Comparison of ENCODE assay signal across 8 cellular contexts in genomic region chr2:64327510-64328414, GRCh38.
A peak's percentile ranks its signal among the peaks of the same experiment; 100 is the strongest.
DNase-seq lines count a peak whose midpoint lies in the region; ATAC-seq, FAIRE-seq and TF ChIP-seq lines count a peak whose summit lies in the region.

No MANE protein-coding gene starts in this region.

- no peaks in the 10 kb centered on the region for H3K36me3 Mint-ChIP-seq in CD8-positive, alpha-beta T cell
- H3K36me3 Mint-ChIP-seq in T-cell: no peaks in the 10 kb centered on the region

- TF ChIP-seq CTCF in CD8-positive, alpha-beta T cell (IDR thresholded peaks at IDR 0.05): peak; percentile 33
- TF ChIP-seq CTCF in GM12878 (IDR thresholded peaks at IDR 0.05 in 2 of 3, conservative IDR thresholded peaks at IDR 0.05 in 1 of 3; ENCODE audit: control insufficient read depth in 2 of 3, extremely low read depth in 1 of 3, insufficient read depth in 1 of 3, low read depth in 3 of 3, low read length in 3 of 3): peak; percentile 38 to 60 (median 53); a peak in 5 of 6 replicates

- POLR2A ChIA-PET in CD8-positive, alpha-beta T cell (lab: Charles Lee): interaction anchor here (1.0 to 5.3 kb wide), 8 partner anchors 10 to 423 kb away, joined by 3 to 45 read pairs (median 6); partner anchors contain the start of gene AFTPH
- POLR2A ChIA-PET in T-cell (lab: Charles Lee) (interaction anchor here (0.6 to 1.3 kb wide), 7 partner anchors 113 to 795 kb away, joined by 3 to 9 read pairs (median 3); no protein-coding TSS in a partner anchor), GM12878 (lab: Charles Lee) (interaction anchor here (0.6 to 5.0 kb wide), 19 partner anchors 10 to 587 kb away, joined by 3 to 49 read pairs (median 7); partner anchors contain the start of gene AFTPH)

- peak overlapping the region; percentile 58 for H2AFZ ChIP-seq in GM12878 (ENCODE audit: control insufficient read depth, low read depth, low read length)

- SMC1A ChIA-PET in GM12878 (lab: Charles Lee; ENCODE audit: uncharacterized antibody, unreplicated experiment): interaction anchor here (0.6 to 11.4 kb wide), 71 partner anchors 10 to 715 kb away, joined by 3 to 333 read pairs (median 5); partner anchors contain the start of gene AFTPH

- peak overlapping the region; percentile 97 for H3K27ac Mint-ChIP-seq in CD8-positive, alpha-beta T cell
- peak overlapping the region; percentile 98 to 99 for H3K27ac Mint-ChIP-seq in T-cell

- peak; percentile 24 to 76 (median 53) for DNase-seq in CD8-positive, alpha-beta T cell
- peak; percentile 11 to 64 (median 42) for DNase-seq in T-cell
- peak; percentile 43 for DNase-seq in GM12878 (ENCODE audit: low read depth, low spot score)
- peak; percentile 77 for DNase-seq in inferior parietal cortex (ENCODE audit: extremely low spot score)
- peak; percentile 30 to 36 for DNase-seq in stimulated activated CD4-positive, alpha-beta T cell treated with anti-CD3 and anti-CD28 coated beads, Interleukin-1b, Interleukin-23, amount 100 ng/mL, for 4 hours (ENCODE audit: low read depth in 2 of 2)

- H3K4me3 Mint-ChIP-seq in CD8-positive, alpha-beta T cell: peak overlapping the region; percentile 79
- peak overlapping the region; percentile 64 to 73 (median 71) for H3K4me3 Mint-ChIP-seq in T-cell

- peak; percentile 27 for ATAC-seq in CD8-positive, alpha-beta T cell
- ATAC-seq in HG03432 (IDR thresholded peaks at IDR 0.05; ENCODE audit: unreplicated experiment): peak; percentile 20
- peak; percentile 43 to 72 (median 50) for ATAC-seq in T-cell (replicated peaks in 1 of 4)
- peak; percentile 50 for ATAC-seq in GM12878
- no peak for ATAC-seq in HG02885 (IDR thresholded peaks at IDR 0.05; ENCODE audit: poor library complexity, unreplicated experiment)
- no peak for ATAC-seq in HG03280 (IDR thresholded peaks at IDR 0.05; ENCODE audit: unreplicated experiment)

- 49% methylated on average over 16 of the region's 16 CpGs for WGBS in GM12878 (ENCODE audit: insufficient coverage, insufficient replicate concordance, low lambda C conversion rate, missing lambda C conversion rate)

- peak overlapping the region; percentile 37 for H3K27ac ChIP-seq in CD8-positive, alpha-beta T cell (ENCODE audit: low read depth, low read length)
- peak overlapping the region; percentile 41 for H3K27ac ChIP-seq in GM12878 (ENCODE audit: control insufficient read depth, insufficient read depth)

- no peaks in the 10 kb centered on the region for H3K27me3 ChIP-seq in CD8-positive, alpha-beta T cell (ENCODE audit: insufficient read depth, low read length)
- H3K27me3 ChIP-seq in GM12878 (replicated peaks in 1 of 2; ENCODE audit: control insufficient read depth in 2 of 2, insufficient read depth in 2 of 2, low read length in 1 of 2): no peaks in the 10 kb centered on the region

- H3K9me3 Mint-ChIP-seq in CD8-positive, alpha-beta T cell: no peaks in the 10 kb centered on the region
- no peaks in the 10 kb centered on the region for H3K9me3 Mint-ChIP-seq in T-cell

- peak overlapping the region; percentile 83 for H3K4me2 ChIP-seq in GM12878 (ENCODE audit: control insufficient read depth, insufficient read depth)

- peak; percentile 83 for TF ChIP-seq RAD21 in GM12878 (IDR thresholded peaks at IDR 0.05; ENCODE audit: insufficient read depth, low read depth, low read length)

- H3K9me3 ChIP-seq in CD8-positive, alpha-beta T cell (ENCODE audit: low read length): no peaks in the 10 kb centered on the region
- H3K9me3 ChIP-seq in GM12878 (replicated peaks; ENCODE audit: control insufficient read depth, insufficient read depth, low read length): no peaks in the 10 kb centered on the region; the same call in 2 of the 3 replicates

- no peaks in the 10 kb centered on the region for H3K36me3 ChIP-seq in CD8-positive, alpha-beta T cell (ENCODE audit: insufficient read depth, low read length)
- no peaks in the 10 kb centered on the region for H3K36me3 ChIP-seq in GM12878 (ENCODE audit: control insufficient read depth in 2 of 2, insufficient read depth in 2 of 2, low read length in 1 of 2)

- no peaks in the 10 kb centered on the region for H3K79me2 ChIP-seq in GM12878 (ENCODE audit: control insufficient read depth, insufficient read depth, low read length)

- TSS peak; percentile 91 for BruUV-seq in GM12878 (replicated peaks; lab: Mats Ljungman, UMichigan)

- H3K4me1 Mint-ChIP-seq in CD8-positive, alpha-beta T cell (ENCODE audit: low read depth): peaks cover 55% of the 10 kb centered on the region
- peaks cover 48 to 68% (median 58%) of the 10 kb centered on the region in 3 donors for H3K4me1 Mint-ChIP-seq in T-cell

- 0 out of 4 replicates have a peak, but pooled peaks of 1 of the 2 experiments have one; percentile 10 for TF ChIP-seq EP300 in GM12878 (IDR thresholded peaks at IDR 0.05; ENCODE audit: borderline replicate concordance in 1 of 2, control insufficient read depth in 1 of 2, low read depth in 2 of 2, low read length in 2 of 2)

- intact Hi-C loops in CD8-positive, alpha-beta T cell (cut with DNase I, micrococcal nuclease): loop anchor here (1.0 to 10.0 kb wide), 8 partner anchors 100 to 727 kb away; partner anchors contain the start of genes CEP68 (in 1 of the 2) and PELI1 (in 1 of the 2)
- intact Hi-C loops in GM12878 (cut with micrococcal nuclease; ENCODE audit: unreplicated experiment): loop anchor here (2.0 to 5.0 kb wide), 6 partner anchors 33 to 715 kb away; partner anchors contain the start of gene PELI1

- TF ChIP-seq POLR2A in GM12878 (IDR thresholded peaks at IDR 0.05; ENCODE audit: low read depth, low read length): no peak

- no peaks in the 10 kb centered on the region for H4K20me1 ChIP-seq in GM12878 (ENCODE audit: control insufficient read depth, insufficient read depth)

- peak overlapping the region; percentile 42; the same call in 1 of the 2 replicates for H3K9ac ChIP-seq in GM12878 (ENCODE audit: control insufficient read depth, insufficient read depth, low read length)

- H3K4me3 ChIP-seq in CD8-positive, alpha-beta T cell (ENCODE audit: low read depth, low read length): peak overlapping the region; percentile 27
- peak overlapping the region; percentile 34; the same call in 1 of the 2 replicates for H3K4me3 ChIP-seq in GM12878

- RAD21 ChIA-PET in GM12878 (lab: Charles Lee; ENCODE audit: unreplicated experiment): interaction anchor here (0.7 to 9.6 kb wide), 78 partner anchors 9 to 728 kb away, joined by 3 to 358 read pairs (median 6); partner anchors contain the start of genes CEP68 and VPS54

- no peaks in the 10 kb centered on the region for H3K27me3 Mint-ChIP-seq in CD8-positive, alpha-beta T cell (ENCODE audit: low read depth)
- H3K27me3 Mint-ChIP-seq in T-cell: no peaks in the 10 kb centered on the region

- FAIRE-seq in GM12878 (lab: Jason Lieb, UNC): no peak

- in situ Hi-C loops in GM12878 (cut with MboI): loop anchor here (5.0 kb wide), 2 partner anchors 190 to 275 kb away; no protein-coding TSS in a partner anchor

- CTCF ChIA-PET in CD8-positive, alpha-beta T cell (lab: Charles Lee): interaction anchor here (0.7 to 9.0 kb wide), 49 partner anchors 9 to 590 kb away, joined by 3 to 345 read pairs (median 5); partner anchors contain the start of gene AFTPH
- CTCF ChIA-PET in T-cell (lab: Charles Lee): interaction anchor here (0.5 to 7.0 kb wide), 57 partner anchors 8 to 913 kb away, joined by 3 to 185 read pairs (median 4); partner anchors contain the start of genes AFTPH (in 2 of the 2), SERTAD2 (in 1 of the 2) and VPS54 (in 1 of the 2)
- CTCF ChIA-PET in GM12878 (lab: Yijun Ruan, JAX): interaction anchor here (0.5 to 10.3 kb wide), 82 partner anchors 9 to 977 kb away, joined by 3 to 467 read pairs (median 4); partner anchors contain the start of genes AFTPH and VPS54

- peaks cover 35% of the 10 kb centered on the region for H3K4me1 ChIP-seq in CD8-positive, alpha-beta T cell (ENCODE audit: insufficient read depth, low read length)
- peaks cover 45% of the 10 kb centered on the region for H3K4me1 ChIP-seq in GM12878 (ENCODE audit: control insufficient read depth, insufficient read depth, low read length)

TF ChIP-seq in GM12878, 131 proteins besides CTCF, POLR2A, EP300 and RAD21 (continues in another document):
- TF ChIP-seq ZBTB11 (CRISPR knock-in tag; IDR thresholded peaks at IDR 0.05) (no peak), IKZF2 (IDR thresholded peaks at IDR 0.05) (no peak), GABPA (IDR thresholded peaks at IDR 0.05; ENCODE audit: low read depth) (no peak), ESRRA (IDR thresholded peaks at IDR 0.05; ENCODE audit: low read length) (no peak), HDAC6 (IDR thresholded peaks at IDR 0.05; ENCODE audit: unreplicated experiment) (no peak), ATF3 (IDR thresholded peaks at IDR 0.05; ENCODE audit: borderline replicate concordance, extremely low read depth, low read depth, low read length) (no peak), ZNF217 (IDR thresholded peaks at IDR 0.05) (no peak), RCOR1 (conservative IDR thresholded peaks at IDR 0.05; ENCODE audit: low read depth, low read length) (no peak), GATAD2B (conservative IDR thresholded peaks at IDR 0.05; ENCODE audit: low read depth) (peak; percentile 46; the same call in 1 of the 2 replicates), RELA (IDR thresholded peaks at IDR 0.05; ENCODE audit: borderline replicate concordance, partially characterized antibody) (peak; percentile 38)

Comparison
In these comparisons a context has a peak if more than half of its experiments do, and no peak if none do; other contexts are left out.
1. ATAC-seq: peak in CD8-positive, alpha-beta T cell (single experiment), HG03432 (single experiment), T-cell (4 of 4) and GM12878 (single experiment); none in HG02885 (single experiment) and HG03280 (single experiment).
2. Peak in every context shown above with its lines, with median percentiles within 50 percentile points of each other: DNase-seq.